In genomic region chr19:2123682-2124387, GRCh38 we compare ENCODE assay signal across 13 cellular contexts. TPM values are rescaled to one million over a fixed set of nuclear protein-coding genes. Genes with fewer than 3 reads are reported as not detected.
DNase-seq lines count a peak whose midpoint lies in the region; ATAC-seq, FAIRE-seq and TF ChIP-seq lines count a peak whose summit lies in the region.
"Had no signal": no experiment of that assay in that cellular context is flagged by ENCODE, and none has a peak within 500 bp of the region (broad histone marks: within the 10 kb centered on the region; RNA-seq: fewer than 3 reads in every experiment).

No MANE protein-coding gene starts in this region.

- TF ChIP-seq CTCF in gastroesophageal sphincter (IDR thresholded peaks at IDR 0.05) = no peak

- H2AK5ac ChIP-seq in mesendoderm (ENCODE audit: low read length) = no peak overlapping the region

- H3K9ac ChIP-seq in adipocyte (ENCODE audit: low read length) (no peak overlapping the region), mesendoderm (ENCODE audit: low read length) (no peak overlapping the region)

- WGBS in mesendoderm (ENCODE audit: extremely low coverage, insufficient coverage, low lambda C conversion rate) = no CpG with 5 or more reads among the region's 25 CpGs
- 87% methylated on average over 3 of the region's 25 CpGs; no CpG with 5 or more reads in 1 of the 2 donors for WGBS in gastroesophageal sphincter (ENCODE audit: low coverage in 1 of 2), 2 donors

- no peak overlapping the region for H2BK5ac ChIP-seq in mesendoderm (ENCODE audit: low read length)

- H3K9me3 ChIP-seq in adipocyte (ENCODE audit: control insufficient read depth, low read length) (no peaks in the 10 kb centered on the region), gastroesophageal sphincter (no peaks in the 10 kb centered on the region)
- H3K9me3 ChIP-seq: heart left ventricle, right atrium auricular region, thyroid gland had no signal

- H3K18ac ChIP-seq in mesendoderm (ENCODE audit: low read length) = no peak overlapping the region

- no peak overlapping the region for H2BK15ac ChIP-seq in mesendoderm (replicated peaks; ENCODE audit: low read depth)

- no peak overlapping the region for H3K4me2 ChIP-seq in mesendoderm (ENCODE audit: low read length)

- H3K4me1 ChIP-seq in adipocyte (ENCODE audit: control insufficient read depth, insufficient read depth, low read length) (no peaks in the 10 kb centered on the region), mesendoderm (ENCODE audit: control insufficient read depth, low read depth, low read length) (no peaks in the 10 kb centered on the region), gastroesophageal sphincter (no peaks in the 10 kb centered on the region)
- H3K4me1 ChIP-seq: thyroid gland had no signal

- H3K27me3 ChIP-seq in adipocyte (replicated peaks; ENCODE audit: control insufficient read depth, insufficient read depth, low read length) (no peaks in the 10 kb centered on the region), mesendoderm (ENCODE audit: insufficient read depth, low read length, poor library complexity) (no peaks in the 10 kb centered on the region), gastroesophageal sphincter (no peaks in the 10 kb centered on the region)
- H3K27me3 ChIP-seq: heart left ventricle, right atrium auricular region, thyroid gland had no signal

- no peak overlapping the region for H2BK120ac ChIP-seq in mesendoderm (ENCODE audit: low read depth, low read length)

- FAIRE-seq in HTR-8/SVneo (lab: Jason Lieb, UNC) (no peak), GM12891 (lab: Jason Lieb, UNC) (no peak)

- DNase-seq in HTR-8/SVneo (ENCODE audit: insufficient read length, low spot score) (peak; percentile 14), adipocyte (ENCODE audit: low read depth) (peak; percentile 19), mesendoderm (peak; percentile 49), GM12891 (ENCODE audit: insufficient read length, low spot score) (no peak)
- DNase-seq: effector memory CD4-positive, alpha-beta T cell; heart left ventricle; NCI-H1048; NCI-H748 treated with DMSO at 0.1 percent for 48 hours; thyroid gland had no signal

- TF ChIP-seq EP300 in gastroesophageal sphincter (IDR thresholded peaks at IDR 0.05) = no peak

- no peak overlapping the region for H3K56ac ChIP-seq in mesendoderm (ENCODE audit: low read length)

- H3K4ac ChIP-seq in mesendoderm (ENCODE audit: low read depth, low read length) = no peak overlapping the region

- H3K79me2 ChIP-seq in mesendoderm (ENCODE audit: control insufficient read depth, insufficient read depth, low read length) = no peaks in the 10 kb centered on the region

- ATAC-seq in gastroesophageal sphincter (no peak), GM19397 (IDR thresholded peaks at IDR 0.05; ENCODE audit: unreplicated experiment) (no peak)
- ATAC-seq: heart left ventricle had no signal

- TF ChIP-seq POLR2A in gastroesophageal sphincter (IDR thresholded peaks at IDR 0.05) (no peak), GM12891 (IDR thresholded peaks at IDR 0.05; ENCODE audit: low read depth, low read length) (no peak)

- peaks cover 6% of the 10 kb centered on the region for H3K79me1 ChIP-seq in mesendoderm (ENCODE audit: low read length)

- H4K5ac ChIP-seq in mesendoderm (ENCODE audit: low read length) = no peak overlapping the region

- H3K36me3 ChIP-seq in adipocyte (ENCODE audit: control insufficient read depth, insufficient read depth, low read length, severe bottlenecking) (peaks cover 89% of the 10 kb centered on the region), mesendoderm (ENCODE audit: control insufficient read depth, insufficient read depth, low read length) (peaks cover 30% of the 10 kb centered on the region), gastroesophageal sphincter (peaks cover 0 to 97% of the 10 kb centered on the region in 2 donors)

- no peak overlapping the region for H3K4me3 ChIP-seq in adipocyte (ENCODE audit: low read length)
- no peak overlapping the region for H3K4me3 ChIP-seq in mesendoderm (ENCODE audit: low read length)
- no peak overlapping the region for H3K4me3 ChIP-seq in gastroesophageal sphincter
- H3K4me3 ChIP-seq: heart left ventricle, right atrium auricular region, thyroid gland had no signal

- no peak overlapping the region for H4K8ac ChIP-seq in mesendoderm (ENCODE audit: low read depth, low read length)

- no peak overlapping the region for H3K27ac ChIP-seq in mesendoderm (ENCODE audit: low read depth, low read length)
- no peak overlapping the region for H3K27ac ChIP-seq in gastroesophageal sphincter
- H3K27ac ChIP-seq: heart left ventricle, HL-60, right atrium auricular region, thyroid gland had no signal

- no peak overlapping the region for H3K23ac ChIP-seq in mesendoderm (ENCODE audit: low read length)

TF ChIP-seq in GM12891, 5 proteins besides CTCF, POLR2A, EP300 and RAD21:
- TF ChIP-seq POLR2AphosphoS5 (IDR thresholded peaks at IDR 0.05; ENCODE audit: low read depth, low read length) (no peak), TAF1 (IDR thresholded peaks at IDR 0.05; ENCODE audit: low read depth, low read length) (no peak), PAX5 (IDR thresholded peaks at IDR 0.05; ENCODE audit: insufficient read depth, low read length, severe bottlenecking) (no peak), SPI1 (IDR thresholded peaks at IDR 0.05; ENCODE audit: low read depth, low read length) (no peak), POU2F2 (IDR thresholded peaks at IDR 0.05; ENCODE audit: low read depth, low read length) (no peak)

RNA-seq across cellular contexts. Expression of gene IZUMO4, which starts 27.1 kb away (rescaled TPM):
- 0.48 TPM for polyA plus RNA-seq in mesendoderm (2013, experiment 1 of 2)
- polyA plus RNA-seq in mesendoderm (2013, experiment 2 of 2) = 0.36 TPM
- 10 to 100 TPM in 1 of 4 donors, 1 to 10 TPM in 3; 2.4 to 17.3 (median 4.3) TPM for total RNA-seq in gastroesophageal sphincter
- 47.3 TPM for polyA plus RNA-seq in GM12891 (2012; ENCODE audit: low read depth, missing spikeins)

RNA-seq across cellular contexts. Expression of gene AP3D1, which starts 27.5 kb away (rescaled TPM):
- polyA plus RNA-seq in mesendoderm (2013, experiment 1 of 2) = 92.2 TPM
- polyA plus RNA-seq in mesendoderm (2013, experiment 2 of 2) = 92.6 TPM
- 100 to 1,000 TPM in 1 of 4 donors, 10 to 100 TPM in 3; 69.9 to 132 (median 73.8) TPM for total RNA-seq in gastroesophageal sphincter
- 80.2 TPM for polyA plus RNA-seq in GM12891 (2012; ENCODE audit: low read depth, missing spikeins)

RNA-seq across cellular contexts. Expression of gene MOB3A, which starts 27.7 kb away (rescaled TPM):
- polyA plus RNA-seq in mesendoderm (2013, experiment 1 of 2) = 5.7 TPM
- 6.3 TPM for polyA plus RNA-seq in mesendoderm (2013, experiment 2 of 2)
- 10 to 100 TPM; 29.0 to 69.9 (median 38.6) TPM for total RNA-seq in gastroesophageal sphincter
- polyA plus RNA-seq in GM12891 (2012; ENCODE audit: low read depth, missing spikeins) = 112 TPM

RNA-seq across cellular contexts. Expression of gene DOT1L, which starts 39.9 kb away (rescaled TPM):
- polyA plus RNA-seq in mesendoderm (2013, experiment 1 of 2) = 33.0 TPM
- 33.1 TPM for polyA plus RNA-seq in mesendoderm (2013, experiment 2 of 2)
- total RNA-seq in gastroesophageal sphincter = 10 to 100 TPM in 2 of 4 donors, 1 to 10 TPM in 2; 4.4 to 12.8 (median 10.2) TPM
- polyA plus RNA-seq in GM12891 (2012; ENCODE audit: low read depth, missing spikeins) = 18.5 TPM
